ENCODE assay signal across 1 cellular context in genomic region chr2:214808961-214809750, GRCh38.
TF ChIP-seq lines count a peak whose summit lies in the region.

Gene BARD1 (minus strand): TSS chr2:214809683. CDS start chr2:214809569, 114 bp downstream.

TF ChIP-seq in HepG2, 621 proteins besides CTCF, POLR2A, EP300 and RAD21 (continued from another document and continues in another):
- TF ChIP-seq SNRNP70 (IDR thresholded peaks at IDR 0.05; ENCODE audit: low read depth, low read length): no peak
- TF ChIP-seq ZNF674 (CRISPR knock-in tag; IDR thresholded peaks at IDR 0.05; ENCODE audit: low read depth): no peak
- 0 out of 2 replicates have a peak, but pooled peaks have one; percentile 27 for TF ChIP-seq ZKSCAN5 (CRISPR knock-in tag; IDR thresholded peaks at IDR 0.05)
- no peak for TF ChIP-seq MAFG (CRISPR knock-in tag; IDR thresholded peaks at IDR 0.05)
- TF ChIP-seq FOXA1 (IDR thresholded peaks at IDR 0.05): no peak
- no peak for TF ChIP-seq FOXA1 (CRISPR knock-in tag; IDR thresholded peaks at IDR 0.05)
- no peak for TF ChIP-seq ATM (IDR thresholded peaks at IDR 0.05; ENCODE audit: borderline replicate concordance)
- TF ChIP-seq KLF12 (CRISPR knock-in tag; IDR thresholded peaks at IDR 0.05; ENCODE audit: borderline replicate concordance): no peak
- TF ChIP-seq FOXA3 (CRISPR knock-in tag; IDR thresholded peaks at IDR 0.05): no peak
- TF ChIP-seq CHCHD3 (CRISPR knock-in tag; IDR thresholded peaks at IDR 0.05): peak; percentile 90; the same call in 1 of the 2 replicates
- peak; percentile 59; the same call in 1 of the 2 replicates for TF ChIP-seq CBFB (CRISPR knock-in tag; IDR thresholded peaks at IDR 0.05)
- TF ChIP-seq ZBTB7A (CRISPR knock-in tag; IDR thresholded peaks at IDR 0.05): peak; percentile 56
- no peak; the same call in 1 of the 2 replicates for TF ChIP-seq ZNF737 (CRISPR knock-in tag; IDR thresholded peaks at IDR 0.05; ENCODE audit: borderline replicate concordance)
- 0 out of 2 replicates have a peak, but pooled peaks have one; percentile 10 for TF ChIP-seq TGIF2 (CRISPR knock-in tag; IDR thresholded peaks at IDR 0.05)
- TF ChIP-seq FOXC1 (CRISPR knock-in tag; IDR thresholded peaks at IDR 0.05; ENCODE audit: borderline replicate concordance): no peak; the same call in 1 of the 2 replicates
- TF ChIP-seq CBX5 (CRISPR knock-in tag; IDR thresholded peaks at IDR 0.05; ENCODE audit: borderline replicate concordance): no peak
- no peak for TF ChIP-seq RXRB (CRISPR knock-in tag; IDR thresholded peaks at IDR 0.05; ENCODE audit: borderline replicate concordance)
- no peak for TF ChIP-seq ZNF326 (CRISPR knock-in tag; IDR thresholded peaks at IDR 0.05; ENCODE audit: borderline replicate concordance)
- TF ChIP-seq ZNF713 (CRISPR knock-in tag; IDR thresholded peaks at IDR 0.05): no peak
- peak; percentile 56 for TF ChIP-seq AGO2 (optimal IDR thresholded peaks at IDR 0.05; ENCODE audit: low read depth, low read length)
- no peak for TF ChIP-seq BRCA1 (CRISPR knock-in tag; IDR thresholded peaks at IDR 0.05)
- TF ChIP-seq FOXK1 (CRISPR knock-in tag; IDR thresholded peaks at IDR 0.05; ENCODE audit: borderline replicate concordance, low read depth): no peak
- peak; percentile 97 for TF ChIP-seq UBTF (CRISPR knock-in tag; IDR thresholded peaks at IDR 0.05)
- TF ChIP-seq ZBTB20 (CRISPR knock-in tag; IDR thresholded peaks at IDR 0.05; ENCODE audit: borderline replicate concordance, low read depth): peak; percentile 82; the same call in 1 of the 2 replicates
- peak; percentile 30; the same call in 1 of the 2 replicates for TF ChIP-seq MTF1 (CRISPR knock-in tag; IDR thresholded peaks at IDR 0.05)
- no peak for TF ChIP-seq DDIT3 (CRISPR knock-in tag; IDR thresholded peaks at IDR 0.05)
- no peak for TF ChIP-seq ATF1 (CRISPR knock-in tag; IDR thresholded peaks at IDR 0.05)
- TF ChIP-seq IKZF1 (IDR thresholded peaks at IDR 0.05): no peak
- TF ChIP-seq ZNF550 (CRISPR knock-in tag; IDR thresholded peaks at IDR 0.05; ENCODE audit: borderline replicate concordance): 0 out of 2 replicates have a peak, but pooled peaks have one; percentile 55
- TF ChIP-seq ZNF382 (CRISPR knock-in tag; IDR thresholded peaks at IDR 0.05; ENCODE audit: borderline replicate concordance): no peak
- TF ChIP-seq DBP (CRISPR knock-in tag; IDR thresholded peaks at IDR 0.05; ENCODE audit: not compliant biosample characterization): no peak
- peak; percentile 75; the same call in 1 of the 2 replicates for TF ChIP-seq SIN3B (IDR thresholded peaks at IDR 0.05; ENCODE audit: low read length)
- peak; percentile 21 for TF ChIP-seq MXD1 (CRISPR knock-in tag; IDR thresholded peaks at IDR 0.05)
- TF ChIP-seq ZNF121 (CRISPR knock-in tag; IDR thresholded peaks at IDR 0.05): no peak
- TF ChIP-seq SMAD1 (CRISPR knock-in tag; IDR thresholded peaks at IDR 0.05; ENCODE audit: borderline replicate concordance, low read depth): no peak
- TF ChIP-seq AHDC1 (CRISPR knock-in tag; IDR thresholded peaks at IDR 0.05; ENCODE audit: borderline replicate concordance): no peak
- no peak for TF ChIP-seq IRF2 (CRISPR knock-in tag; IDR thresholded peaks at IDR 0.05)
- TF ChIP-seq BCLAF1 (IDR thresholded peaks at IDR 0.05): no peak
- no peak for TF ChIP-seq NR2F6 (IDR thresholded peaks at IDR 0.05)
- 0 out of 2 replicates have a peak, but pooled peaks have one; percentile 17 for TF ChIP-seq NR2F6 (CRISPR knock-in tag; IDR thresholded peaks at IDR 0.05)
- TF ChIP-seq ZFP36L1 (CRISPR knock-in tag; IDR thresholded peaks at IDR 0.05): no peak
- peak; percentile 85; the same call in 1 of the 2 replicates for TF ChIP-seq ZNF44 (CRISPR knock-in tag; IDR thresholded peaks at IDR 0.05)
- TF ChIP-seq DPF2 (CRISPR knock-in tag; IDR thresholded peaks at IDR 0.05; ENCODE audit: borderline replicate concordance, low read depth): no peak
- no peak for TF ChIP-seq ZNF530 (CRISPR knock-in tag; IDR thresholded peaks at IDR 0.05; ENCODE audit: low read depth)
- peak; percentile 14; the same call in 1 of the 2 replicates for TF ChIP-seq THAP8 (CRISPR knock-in tag; IDR thresholded peaks at IDR 0.05; ENCODE audit: borderline replicate concordance)
- TF ChIP-seq ZNF749 (CRISPR knock-in tag; IDR thresholded peaks at IDR 0.05; ENCODE audit: borderline replicate concordance): peak; percentile 31; the same call in 1 of the 2 replicates
- peak; percentile 84 for TF ChIP-seq BCL3 (CRISPR knock-in tag; IDR thresholded peaks at IDR 0.05)
- no peak for TF ChIP-seq CCAR2 (optimal IDR thresholded peaks at IDR 0.05; ENCODE audit: low read depth, low read length)
- TF ChIP-seq ZNF512B (CRISPR knock-in tag; IDR thresholded peaks at IDR 0.05; ENCODE audit: borderline replicate concordance): peak; percentile 87; the same call in 1 of the 2 replicates
- TF ChIP-seq ZNF343 (CRISPR knock-in tag; IDR thresholded peaks at IDR 0.05): no peak
- TF ChIP-seq SNAI1 (CRISPR knock-in tag; IDR thresholded peaks at IDR 0.05; ENCODE audit: borderline replicate concordance): no peak; the same call in 1 of the 2 replicates
- no peak for TF ChIP-seq MTA1 (CRISPR knock-in tag; IDR thresholded peaks at IDR 0.05; ENCODE audit: borderline replicate concordance)
- TF ChIP-seq HNRNPUL1 (IDR thresholded peaks at IDR 0.05; ENCODE audit: low read depth, low read length): no peak
